Comparison of ENCODE assay signal across 1 cellular context in genomic region chr20:22942742-22943141, GRCh38.
A peak's percentile ranks its signal among the peaks of the same experiment; 100 is the strongest.
TF ChIP-seq lines count a peak whose summit lies in the region.

No MANE protein-coding gene starts in this region.

TF ChIP-seq in K562, 482 proteins besides CTCF, POLR2A, EP300 and RAD21 (continued from another document):
- TF ChIP-seq CEBPG (CRISPR knock-in tag; IDR thresholded peaks at IDR 0.05): no peak
- peak in 1 of 2 experiments; percentile 74; a peak in 2 of 4 replicates for TF ChIP-seq CEBPG (tag; conservative IDR thresholded peaks at IDR 0.05 in 1 of 2, IDR thresholded peaks at IDR 0.05 in 1 of 2)
- no peak for TF ChIP-seq ZNF766 (CRISPR knock-in tag; conservative IDR thresholded peaks at IDR 0.05)
